In genomic region chr1:169107673-169108160, GRCh38 we compare ENCODE assay signal across 9 cellular contexts. TPM values are rescaled to one million over a fixed set of nuclear protein-coding genes. Genes with fewer than 3 reads are reported as not detected.
A peak's percentile ranks its signal among the peaks of the same experiment; 100 is the strongest.
DNase-seq lines count a peak whose midpoint lies in the region; TF ChIP-seq lines count a peak whose summit lies in the region.
"Had no signal": no experiment of that assay in that cellular context is flagged by ENCODE, and none has a peak within 500 bp of the region (broad histone marks: within the 10 kb centered on the region; RNA-seq: fewer than 3 reads in every experiment).

No MANE protein-coding gene starts in this region.

- TF ChIP-seq EP300 in stomach (IDR thresholded peaks at IDR 0.05), result no peak

- peaks cover 8 to 16% (median 14%) of the 10 kb centered on the region in 4 donors for H3K36me3 ChIP-seq in stomach

- H3K27ac ChIP-seq in layer of hippocampus (ENCODE audit: low read depth, low read length) (peak overlapping the region; percentile 89), stomach (peak overlapping the region; percentile 94 to 98 (median 96))
- H3K27ac ChIP-seq: HL-60 had no signal

- H3K4me1 ChIP-seq in stomach, result peaks cover 33 to 71% (median 53%) of the 10 kb centered on the region in 4 donors

- H3K4me3 ChIP-seq in astrocyte of the spinal cord (ENCODE audit: low read depth, low read length), result peak overlapping the region; percentile 57
- peak overlapping the region; percentile 75 to 96 (median 79) for H3K4me3 ChIP-seq in stomach

- in situ Hi-C loops in astrocyte of the spinal cord (cut with HindIII; ENCODE audit: low sequenced_read_pairs), result no loop called here
- in situ Hi-C loops in GM13977 (cut with MboI; ENCODE audit: low pct_unique_long_range_greater_than_20kb, low sequenced_read_pairs, unreplicated experiment), result loop anchor here (25.0 kb wide), 1 partner anchor 470 kb away; no protein-coding TSS in a partner anchor

- TF ChIP-seq POLR2A in stomach (IDR thresholded peaks at IDR 0.05), result no peak

- intact Hi-C loops in stomach (cut with DNase I; ENCODE audit: low total_unique reads), result no loop called here

- WGBS in stomach, 5 donors, result 13 to 26% (median 23%) methylated on average over 7 of the region's 7 CpGs

- H3K27me3 ChIP-seq in layer of hippocampus (ENCODE audit: control insufficient read depth, insufficient read depth, low read length), result no peaks in the 10 kb centered on the region
- H3K27me3 ChIP-seq in stomach, result no peaks in the 10 kb centered on the region

- no peaks in the 10 kb centered on the region for H3K9me3 ChIP-seq in stomach

- TF ChIP-seq CTCF in astrocyte of the spinal cord (IDR thresholded peaks at IDR 0.05; ENCODE audit: low read depth, low read length), result no peak
- TF ChIP-seq CTCF in stomach (IDR thresholded peaks at IDR 0.05), result no peak
- TF ChIP-seq CTCF in GM13977 (IDR thresholded peaks at IDR 0.05; ENCODE audit: extremely low read depth, insufficient read depth, missing control alignments), result no peak

- peak; percentile 18 for DNase-seq in AG20443 (ENCODE audit: low spot score)
- peak; percentile 90 for DNase-seq in HT1080 (ENCODE audit: low read depth)
- DNase-seq in astrocyte of the spinal cord (ENCODE audit: low read depth, low spot score), result peak; percentile 51
- DNase-seq in stomach, result no peak
- no peak for DNase-seq in GM13977 (ENCODE audit: low spot score)
- DNase-seq in KG1 (lab: John Stamatoyannopoulos, UW), result no peak
- no peak for DNase-seq in OCI-M1 (lab: John Stamatoyannopoulos, UW)

RNA-seq across cellular contexts. Expression of gene ATP1B1, which starts 1.2 kb away (rescaled TPM):
- 23.1 and 35.9 TPM in 2 replicates for total RNA-seq in HT1080 (2014; rRNA removed; shearing (Covaris generic))
- polyA plus RNA-seq in HT1080 (2015; cell fraction: cytosol; rRNA removed), result 38.9 and 43.2 TPM in 2 replicates
- polyA plus RNA-seq in HT1080 (2015; cell fraction: nucleus; rRNA removed), result 48.0 and 49.1 TPM in 2 replicates
- 100 to 1,000 TPM; 106 to 507 (median 272) TPM for total RNA-seq in stomach
- 100 to 1,000 TPM in 2 of 3 donors, 10 to 100 TPM in 1; 59.9 to 176 (median 109) TPM for polyA plus RNA-seq in stomach

Comparison
In these comparisons a context has a peak if more than half of its experiments do, and no peak if none do; other contexts are left out.
1. DNase-seq: peak in AG20443 (single experiment), HT1080 (single experiment) and astrocyte of the spinal cord (single experiment); none in stomach (single experiment), GM13977 (single experiment), KG1 (single experiment) and OCI-M1 (single experiment).